ENCODE assay signal across 16 cellular contexts in genomic region chr16:24130494-24131085, GRCh38.
DNase-seq lines count a peak whose midpoint lies in the region; ATAC-seq and TF ChIP-seq lines count a peak whose summit lies in the region.
"Had no signal": no experiment of that assay in that cellular context is flagged by ENCODE, and none has a peak within 500 bp of the region (broad histone marks: within the 10 kb centered on the region; RNA-seq: fewer than 3 reads in every experiment).

No MANE protein-coding gene starts in this region.

- intact Hi-C loops in activated B cell treated with CpG ODN at 0.5 μM for 24 hours (cut with micrococcal nuclease), result no loop called here

- peak overlapping the region; percentile 53; the same call in 1 of the 2 replicates for H3K27ac ChIP-seq in GM23338 (ENCODE audit: low read depth)
- H3K27ac ChIP-seq: BLaER1 treated with 17β-estradiol and CSF1 and Interleukin-3, amounts not matched to agents 10 nM and 100 nM had no signal

- no peaks in the 10 kb centered on the region for H4K20me1 ChIP-seq in GM23338 (replicated peaks; ENCODE audit: insufficient read depth)

- TF ChIP-seq CTCF in GM23338 (conservative IDR thresholded peaks at IDR 0.05; ENCODE audit: low read depth in 2 of 2), result no peak
- TF ChIP-seq CTCF in activated B cell treated with CpG ODN at 0.5 μM for 24 hours (IDR thresholded peaks at IDR 0.05), result no peak

- no peak overlapping the region for H3K4me3 Mint-ChIP-seq in GM23338
- no peak overlapping the region for H3K4me3 Mint-ChIP-seq in activated B cell treated with CpG ODN at 0.5 μM for 24 hours
- H3K4me3 Mint-ChIP-seq: CD4-positive, CD25-positive, alpha-beta regulatory T cell had no signal

- no peaks in the 10 kb centered on the region for H3K36me3 ChIP-seq in GM23338 (ENCODE audit: insufficient read depth)

- H3K4me3 ChIP-seq in GM23338, result no peak overlapping the region
- H3K4me3 ChIP-seq: BLaER1 treated with 17β-estradiol and CSF1 and Interleukin-3, amounts not matched to agents 10 nM and 100 nM; GM12878 had no signal

- H3F3A ChIP-seq in GM23338 (replicated peaks; ENCODE audit: low read depth), result no peaks in the 10 kb centered on the region

- H3K36me3 Mint-ChIP-seq in GM23338 (ENCODE audit: low read depth), result no peaks in the 10 kb centered on the region
- peaks cover 86% of the 10 kb centered on the region for H3K36me3 Mint-ChIP-seq in activated B cell treated with CpG ODN at 0.5 μM for 24 hours (ENCODE audit: low read depth)

- H3K4me1 Mint-ChIP-seq in GM23338 (peaks cover 22% of the 10 kb centered on the region), activated B cell treated with CpG ODN at 0.5 μM for 24 hours (no peaks in the 10 kb centered on the region)

- peak overlapping the region; percentile 88 for H2AFZ ChIP-seq in GM23338

- H3K27me3 Mint-ChIP-seq in GM23338 (ENCODE audit: insufficient read depth, low read depth, poor library complexity), result peaks cover 3% of the 10 kb centered on the region
- no peaks in the 10 kb centered on the region for H3K27me3 Mint-ChIP-seq in activated B cell treated with CpG ODN at 0.5 μM for 24 hours
- H3K27me3 Mint-ChIP-seq: CD4-positive, CD25-positive, alpha-beta regulatory T cell had no signal

- no peaks in the 10 kb centered on the region for H3K79me2 ChIP-seq in GM23338 (replicated peaks; ENCODE audit: insufficient read depth)

- H3K27ac Mint-ChIP-seq in GM23338 (no peak overlapping the region), activated B cell treated with CpG ODN at 0.5 μM for 24 hours (peak overlapping the region; percentile 12)

- H3K4me2 ChIP-seq in GM23338, result peak overlapping the region; percentile 42
- H3K4me2 ChIP-seq: BLaER1 treated with 17β-estradiol and CSF1 and Interleukin-3, amounts not matched to agents 10 nM and 100 nM had no signal

- peak; percentile 59 for ATAC-seq in GM23338
- no peak for ATAC-seq in activated B cell treated with CpG ODN at 0.5 μM for 24 hours (ENCODE audit: low read depth)
- no peak for ATAC-seq in HG03135 (IDR thresholded peaks at IDR 0.05; ENCODE audit: unreplicated experiment)
- ATAC-seq in GM21737 (IDR thresholded peaks at IDR 0.05; ENCODE audit: unreplicated experiment), result no peak
- ATAC-seq: GM12878, HCT116 had no signal

- no peaks in the 10 kb centered on the region for H3K9me3 Mint-ChIP-seq in GM23338
- H3K9me3 Mint-ChIP-seq in activated B cell treated with CpG ODN at 0.5 μM for 24 hours, result no peaks in the 10 kb centered on the region
- H3K9me3 Mint-ChIP-seq: CD4-positive, CD25-positive, alpha-beta regulatory T cell had no signal

- H3K27me3 ChIP-seq in GM23338 (ENCODE audit: insufficient read depth), result no peaks in the 10 kb centered on the region
- H3K27me3 ChIP-seq: BLaER1 treated with 17β-estradiol and CSF1 and Interleukin-3, amounts not matched to agents 10 nM and 100 nM had no signal

- CTCF ChIA-PET in activated B cell treated with CpG ODN at 0.5 μM for 24 hours (lab: Charles Lee), result interaction anchor here (1.1 kb wide), 1 partner anchor 60 kb away, joined by 3 read pairs; no protein-coding TSS in a partner anchor

- POLR2A ChIA-PET in activated B cell treated with CpG ODN at 0.5 μM for 24 hours (lab: Charles Lee), result no interaction called here

- H3K4me1 ChIP-seq in GM23338 (ENCODE audit: insufficient read depth), result peaks cover 32% of the 10 kb centered on the region
- H3K4me1 ChIP-seq: BLaER1 treated with 17β-estradiol and CSF1 and Interleukin-3, amounts not matched to agents 10 nM and 100 nM had no signal

- peaks cover 5% of the 10 kb centered on the region; the same call in 1 of the 2 replicates for H3K9me2 ChIP-seq in GM23338 (ENCODE audit: insufficient read depth)

- DNase-seq in GM23338 (ENCODE audit: low spot score) (no peak), NCI-H187 treated with DMSO at 0.1 percent for 48 hours (lab: John Stamatoyannopoulos, UW) (peak; percentile 5), activated B cell treated with CpG ODN at 0.5 μM for 24 hours (no peak), islet precursor cell (peak; percentile 41), NCI-H748 treated with DMSO at 0.1 percent for 48 hours (lab: John Stamatoyannopoulos, UW) (no peak), NOMO-1 (lab: John Stamatoyannopoulos, UW; ENCODE audit: unreplicated experiment in 2 of 2) (no peak)
- DNase-seq: ACHN; CD4-positive, CD25-positive, alpha-beta regulatory T cell; DMS 273 treated with DMSO at 0.1 percent for 48 hours; GOT3; IMR-90 had no signal

TF ChIP-seq in GM23338, 12 proteins besides CTCF, POLR2A, EP300 and RAD21:
- TF ChIP-seq ZNF331 (CRISPR knock-in tag; IDR thresholded peaks at IDR 0.05; ENCODE audit: low read depth) (no peak), POLR2AphosphoS5 (IDR thresholded peaks at IDR 0.05; ENCODE audit: low read depth) (no peak), ETS1 (IDR thresholded peaks at IDR 0.05) (no peak), STAT1 (IDR thresholded peaks at IDR 0.05; ENCODE audit: unreplicated experiment) (no peak)

Comparison
In these comparisons a context has a peak if more than half of its experiments do, and no peak if none do; other contexts are left out.
1. DNase-seq: peak in NCI-H187 treated with DMSO at 0.1 percent for 48 hours (single experiment) and islet precursor cell (single experiment); none in GM23338 (single experiment), activated B cell treated with CpG ODN at 0.5 μM for 24 hours (single experiment), NCI-H748 treated with DMSO at 0.1 percent for 48 hours (single experiment) and NOMO-1 (0 of 2).